In the genomic region with DNA sequence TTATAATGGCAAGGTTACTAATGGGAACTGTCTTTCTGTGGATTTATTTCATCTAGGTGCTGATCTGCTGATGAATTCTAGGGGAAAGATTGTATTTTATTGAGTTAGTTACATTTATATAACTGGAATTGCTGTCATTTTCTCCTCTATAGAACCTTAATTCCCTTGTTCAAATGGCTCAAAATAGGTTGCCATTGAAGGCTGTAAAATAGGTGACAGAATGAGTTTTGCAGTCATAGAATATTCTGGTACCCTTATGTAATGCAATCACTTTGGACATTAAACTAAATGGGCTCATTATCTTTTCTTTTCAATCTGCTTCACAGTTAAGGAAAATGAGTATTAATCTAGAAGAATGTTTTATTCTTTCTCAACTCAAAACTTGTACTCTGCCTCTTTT, we compare ENCODE assay signal across 23 cellular contexts.
"Had no signal": no experiment of that assay in that cellular context is flagged by ENCODE, and none has a peak within 500 bp of the region (broad histone marks: within the 10 kb centered on the region; RNA-seq: fewer than 3 reads in every experiment).

No MANE protein-coding gene starts in this region.

- H3K27ac ChIP-seq: stomach, suprapubic skin, testis, thoracic aorta, thyroid gland, tibial artery, tibial nerve, upper lobe of left lung, upper lobe of right lung, uterus, vagina had no signal

- DNase-seq: stimulated activated CD4-positive, alpha-beta T cell treated with anti-CD3 and anti-CD28 coated beads, Interleukin-2, amount 100 ng/mL, for 48 hours; stimulated activated CD4-positive, alpha-beta T cell treated with anti-CD3 and anti-CD28 coated beads, Interleukin-4, amount 100 ng/mL, for 1 hour; stimulated activated CD4-positive, alpha-beta T cell treated with anti-CD3 and anti-CD28 coated beads, Interleukin-4, amount 100 ng/mL, for 24 hours; stimulated activated CD4-positive, alpha-beta T cell treated with anti-CD3 and anti-CD28 coated beads, Interleukin-4, amount 100 ng/mL, for 4 hours; stimulated activated CD8-positive, alpha-beta memory T cell treated with anti-CD3 and anti-CD28 coated beads, Interleukin-4, amount 100 ng/mL, for 48 hours; stimulated activated naive B cell treated with anti-CD40 and anti-IgM and Interleukin-4, amounts not matched to agents 10 μg/mL and 1 μg/mL and 100 μg/mL, for 72 hours; stimulated activated naive CD4-positive, alpha-beta T cell; stimulated activated naive CD4-positive, alpha-beta T cell treated with Interleukin-2 at 50 U/mL for 16 hours; stimulated activated naive CD8-positive, alpha-beta T cell treated with anti-CD3 and anti-CD28 coated beads, Interleukin-15, amount 100 ng/mL, for 72 hours; stimulated activated naive CD8-positive, alpha-beta T cell treated with anti-CD3 and anti-CD28 coated beads, Interleukin-15, Interleukin-2, amounts not matched to agents 100 U/mL and 50 U/mL, for 24 hours; stomach; substantia nigra; testis; thyroid gland; tibial artery; trophoblast cell; upper lobe of left lung; upper lobe of right lung; uterus had no signal

- H3K9me3 ChIP-seq: stomach, suprapubic skin, testis, thoracic aorta, thyroid gland, tibial artery, tibial nerve, upper lobe of left lung, upper lobe of right lung, uterus, vagina had no signal

- H3K36me3 ChIP-seq: stomach, suprapubic skin, thoracic aorta, thyroid gland, tibial artery, tibial nerve, upper lobe of left lung, upper lobe of right lung, uterus, vagina had no signal

- H3K4me3 ChIP-seq: stomach, suprapubic skin, testis, thoracic aorta, thyroid gland, tibial artery, tibial nerve, upper lobe of left lung, upper lobe of right lung, uterus, vagina had no signal

- H3K27me3 ChIP-seq: stomach, testis, thyroid gland, tibial artery, tibial nerve, upper lobe of left lung, uterus, vagina had no signal

- H3K4me1 ChIP-seq: stomach, suprapubic skin, testis, thyroid gland, tibial artery, tibial nerve, upper lobe of left lung, upper lobe of right lung, uterus, vagina had no signal
